In genomic region chr7:66681491-66682349, GRCh38 we compare ENCODE assay signal across 1 cellular context.
A peak's percentile ranks its signal among the peaks of the same experiment; 100 is the strongest.
TF ChIP-seq lines count a peak whose summit lies in the region.

No MANE protein-coding gene starts in this region.

TF ChIP-seq in K562, 482 proteins besides CTCF, POLR2A, EP300 and RAD21 (continued from another document and continues in another):
- no peak; the same call in 1 of the 2 replicates for TF ChIP-seq THAP12 (CRISPR knock-in tag; IDR thresholded peaks at IDR 0.05)
- TF ChIP-seq ID3 (CRISPR knock-in tag; IDR thresholded peaks at IDR 0.05), result no peak
- TF ChIP-seq ID3 (tag; IDR thresholded peaks at IDR 0.05), result no peak
- no peak for TF ChIP-seq MEF2A (IDR thresholded peaks at IDR 0.05; ENCODE audit: control insufficient read depth, low read depth, low read length)
- no peak for TF ChIP-seq TSHZ1 (CRISPR knock-in tag; IDR thresholded peaks at IDR 0.05)
- no peak for TF ChIP-seq CBX8 (IDR thresholded peaks at IDR 0.05; ENCODE audit: borderline replicate concordance, extremely low read depth, low read depth, low read length, poor library complexity, severe bottlenecking)
- TF ChIP-seq ZNF197 (CRISPR knock-in tag; IDR thresholded peaks at IDR 0.05; ENCODE audit: low read depth), result no peak
- TF ChIP-seq ZKSCAN1 (IDR thresholded peaks at IDR 0.05; ENCODE audit: low read depth, low read length), result peak; percentile 70; the same call in 1 of the 2 replicates
- TF ChIP-seq RNF2 (IDR thresholded peaks at IDR 0.05), result no peak; the same call in 1 of the 2 replicates
- TF ChIP-seq ZNF77 (CRISPR knock-in tag; IDR thresholded peaks at IDR 0.05), result no peak
- no peak for TF ChIP-seq COPS2 (conservative IDR thresholded peaks at IDR 0.05)
- no peak for TF ChIP-seq MLX (CRISPR knock-in tag; conservative IDR thresholded peaks at IDR 0.05)
- no peak for TF ChIP-seq ETV6 (IDR thresholded peaks at IDR 0.05; ENCODE audit: borderline replicate concordance in 1 of 2, low read depth in 2 of 2, low read length in 1 of 2)
- no peak for TF ChIP-seq ETV6 (CRISPR knock-in tag; IDR thresholded peaks at IDR 0.05; ENCODE audit: borderline replicate concordance)
- peak; percentile 78; the same call in 1 of the 2 replicates for TF ChIP-seq BRD4 (IDR thresholded peaks at IDR 0.05)
- TF ChIP-seq RB1 (IDR thresholded peaks at IDR 0.05; ENCODE audit: low read depth), result peak; percentile 54; the same call in 1 of the 2 replicates
- peak; percentile 90 for TF ChIP-seq ATF7 (IDR thresholded peaks at IDR 0.05)
- no peak for TF ChIP-seq ZNF184 (CRISPR knock-in tag; IDR thresholded peaks at IDR 0.05)
- TF ChIP-seq SMAD3 (CRISPR knock-in tag; conservative IDR thresholded peaks at IDR 0.05), result no peak
- no peak for TF ChIP-seq TGIF2 (CRISPR knock-in tag; IDR thresholded peaks at IDR 0.05)
- TF ChIP-seq GABPA (tag; conservative IDR thresholded peaks at IDR 0.05; ENCODE audit: low read depth), result peak; percentile 96
- peak in 1 of 3 experiments; percentile 18 for TF ChIP-seq YY1 (IDR thresholded peaks at IDR 0.05; ENCODE audit: borderline replicate concordance in 1 of 3, control insufficient read depth in 1 of 3, extremely low read depth in 1 of 3, insufficient read depth in 3 of 3, insufficient read length in 1 of 3, insufficient replicate concordance in 2 of 3, low read depth in 1 of 3, low read length in 2 of 3)
- TF ChIP-seq PTRF (tag; IDR thresholded peaks at IDR 0.05), result no peak
- TF ChIP-seq MYBL2 (IDR thresholded peaks at IDR 0.05; ENCODE audit: low read depth), result no peak
- TF ChIP-seq MYBL2 (CRISPR knock-in tag; IDR thresholded peaks at IDR 0.05; ENCODE audit: borderline replicate concordance), result no peak
- TF ChIP-seq STAG1 (CRISPR knock-in tag; IDR thresholded peaks at IDR 0.05; ENCODE audit: borderline replicate concordance), result no peak
- no peak for TF ChIP-seq NFIC (IDR thresholded peaks at IDR 0.05)
- TF ChIP-seq ESRRA (IDR thresholded peaks at IDR 0.05; ENCODE audit: borderline replicate concordance, low read depth), result no peak; the same call in 1 of the 2 replicates
- TF ChIP-seq E2F5 (CRISPR knock-in tag; IDR thresholded peaks at IDR 0.05), result no peak
- no peak for TF ChIP-seq YBX1 (IDR thresholded peaks at IDR 0.05)
- no peak for TF ChIP-seq BRF1 (IDR thresholded peaks at IDR 0.05; ENCODE audit: borderline replicate concordance, extremely low read depth, insufficient read length)
- no peak for TF ChIP-seq BCL6 (CRISPR knock-in tag; IDR thresholded peaks at IDR 0.05)
- no peak; a peak in 1 of 4 replicates for TF ChIP-seq KDM1A (IDR thresholded peaks at IDR 0.05)
- TF ChIP-seq E2F3 (CRISPR knock-in tag; IDR thresholded peaks at IDR 0.05), result no peak
- no peak for TF ChIP-seq NR2F6 (CRISPR knock-in tag; IDR thresholded peaks at IDR 0.05)
- TF ChIP-seq ZNF274 (IDR thresholded peaks at IDR 0.05; ENCODE audit: borderline replicate concordance, low read depth, low read length), result no peak
- TF ChIP-seq HDAC1 (IDR thresholded peaks at IDR 0.05), result peak in 1 of 2 experiments; percentile 96; a peak in 2 of 4 replicates
- TF ChIP-seq ZNF280B (CRISPR knock-in tag; IDR thresholded peaks at IDR 0.05), result no peak
- no peak for TF ChIP-seq MXD1 (CRISPR knock-in tag; IDR thresholded peaks at IDR 0.05; ENCODE audit: borderline replicate concordance, poor library complexity, severe bottlenecking)
- TF ChIP-seq ZNF639 (CRISPR knock-in tag; conservative IDR thresholded peaks at IDR 0.05 in 1 of 2, IDR thresholded peaks at IDR 0.05 in 1 of 2), result 0 out of 4 replicates have a peak, but pooled peaks of 1 of the 2 experiments have one; percentile 35
- TF ChIP-seq NR4A1 (CRISPR knock-in tag; IDR thresholded peaks at IDR 0.05), result no peak; the same call in 1 of the 2 replicates
- no peak for TF ChIP-seq NR4A1 (tag; IDR thresholded peaks at IDR 0.05)
- TF ChIP-seq FOXO4 (CRISPR knock-in tag; IDR thresholded peaks at IDR 0.05), result no peak
- TF ChIP-seq ZC3H8 (IDR thresholded peaks at IDR 0.05), result no peak
- no peak for TF ChIP-seq ZNF512 (tag; IDR thresholded peaks at IDR 0.05)
- TF ChIP-seq ZNF217 (CRISPR knock-in tag; IDR thresholded peaks at IDR 0.05), result no peak
- TF ChIP-seq WHSC1 (IDR thresholded peaks at IDR 0.05; ENCODE audit: low read length), result no peak
- no peak for TF ChIP-seq ZNF449 (CRISPR knock-in tag; IDR thresholded peaks at IDR 0.05)
- no peak for TF ChIP-seq TFAM (CRISPR knock-in tag; conservative IDR thresholded peaks at IDR 0.05)
- TF ChIP-seq ELF4 (CRISPR knock-in tag; IDR thresholded peaks at IDR 0.05), result peak; percentile 59; the same call in 1 of the 2 replicates
- TF ChIP-seq MEF2D (tag; conservative IDR thresholded peaks at IDR 0.05; ENCODE audit: low read depth), result no peak
- peak; percentile 20; the same call in 1 of the 2 replicates for TF ChIP-seq SOX6 (IDR thresholded peaks at IDR 0.05)
- TF ChIP-seq DDX20 (tag; IDR thresholded peaks at IDR 0.05; ENCODE audit: low read depth), result no peak
- no peak for TF ChIP-seq USF2 (CRISPR knock-in tag; IDR thresholded peaks at IDR 0.05)
